ENCODE assay signal across 2 cellular contexts in the genomic region with DNA sequence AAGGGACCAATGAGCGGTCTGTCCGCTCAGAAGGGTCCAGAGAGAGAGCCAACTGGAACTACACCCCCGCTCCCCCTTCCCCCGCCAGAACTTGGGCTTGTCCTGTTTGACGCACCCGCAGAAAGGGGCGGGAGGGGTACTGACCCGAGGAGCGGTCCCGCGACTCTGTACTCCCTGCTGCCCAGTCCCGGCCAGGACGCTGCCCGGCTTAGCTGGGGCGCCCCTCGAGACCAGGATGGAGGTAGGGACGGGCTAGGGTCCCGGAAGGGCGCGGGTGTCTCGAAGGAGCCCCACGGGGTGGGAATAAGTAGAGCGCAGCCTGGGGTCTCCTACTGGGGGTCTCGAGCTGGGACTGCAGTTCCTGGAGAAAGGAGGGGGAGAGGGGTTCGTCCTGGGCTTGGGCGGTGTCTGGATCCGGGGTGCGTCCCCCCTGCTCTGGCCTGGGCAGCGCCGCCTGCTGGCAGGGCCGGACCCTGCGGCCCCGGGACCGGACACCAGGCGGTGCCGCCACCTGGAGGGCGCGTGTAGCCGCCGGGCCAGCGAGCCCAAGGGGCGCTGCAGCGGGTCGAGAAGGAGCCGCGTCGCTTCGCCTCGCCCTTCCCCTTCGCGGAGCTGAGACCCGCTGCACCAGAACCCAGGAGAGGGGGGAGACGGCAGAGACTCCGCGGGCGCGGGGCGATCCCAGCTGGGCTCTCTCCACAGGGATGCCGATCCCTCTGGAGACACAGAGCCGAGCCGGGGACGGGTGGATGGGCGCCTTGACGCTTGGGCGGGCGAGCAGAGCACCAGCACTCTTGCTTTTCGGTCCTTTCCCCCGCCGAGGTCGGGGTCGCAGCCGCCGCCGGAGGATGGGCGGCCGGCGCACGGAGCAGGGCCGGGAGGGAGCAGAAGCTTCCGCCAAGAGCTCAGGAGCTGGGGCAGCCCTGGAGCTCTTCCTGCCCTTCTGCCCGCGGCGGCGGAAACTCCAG.
TF ChIP-seq lines count a peak whose summit lies in the region.

No MANE protein-coding gene starts in this region.

TF ChIP-seq in A549, 52 proteins besides CTCF, POLR2A, EP300 and RAD21 (continued from another document):
- TF ChIP-seq, protein P1, sequence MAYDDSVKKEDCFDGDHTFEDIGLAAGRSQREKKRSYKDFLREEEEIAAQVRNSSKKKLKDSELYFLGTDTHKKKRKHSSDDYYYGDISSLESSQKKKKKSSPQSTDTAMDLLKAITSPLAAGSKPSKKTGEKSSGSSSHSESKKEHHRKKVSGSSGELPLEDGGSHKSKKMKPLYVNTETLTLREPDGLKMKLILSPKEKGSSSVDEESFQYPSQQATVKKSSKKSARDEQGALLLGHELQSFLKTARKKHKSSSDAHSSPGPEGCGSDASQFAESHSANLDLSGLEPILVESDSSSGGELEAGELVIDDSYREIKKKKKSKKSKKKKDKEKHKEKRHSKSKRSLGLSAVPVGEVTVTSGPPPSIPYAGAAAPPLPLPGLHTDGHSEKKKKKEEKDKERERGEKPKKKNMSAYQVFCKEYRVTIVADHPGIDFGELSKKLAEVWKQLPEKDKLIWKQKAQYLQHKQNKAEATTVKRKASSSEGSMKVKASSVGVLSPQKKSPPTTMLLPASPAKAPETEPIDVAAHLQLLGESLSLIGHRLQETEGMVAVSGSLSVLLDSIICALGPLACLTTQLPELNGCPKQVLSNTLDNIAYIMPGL (CRISPR knock-in tag; IDR thresholded peaks at IDR 0.05; ENCODE audit: borderline replicate concordance): peak; percentile 93; the same call in 1 of the 2 replicates
- no peak for TF ChIP-seq ATOH8 (CRISPR knock-in tag; IDR thresholded peaks at IDR 0.05; ENCODE audit: low read depth)
- no peak for TF ChIP-seq NPAS2 (CRISPR knock-in tag; IDR thresholded peaks at IDR 0.05; ENCODE audit: borderline replicate concordance)
- no peak for TF ChIP-seq CHD2 (IDR thresholded peaks at IDR 0.05; ENCODE audit: low read length, partially characterized antibody)
- no peak for TF ChIP-seq EHMT2 (IDR thresholded peaks at IDR 0.05; ENCODE audit: low read depth)
- TF ChIP-seq PHF8 (IDR thresholded peaks at IDR 0.05; ENCODE audit: borderline replicate concordance, low read depth): no peak; the same call in 1 of the 2 replicates
- no peak for TF ChIP-seq ZC3H11A (IDR thresholded peaks at IDR 0.05)
- no peak for TF ChIP-seq TFCP2L1 (CRISPR knock-in tag; IDR thresholded peaks at IDR 0.05)
- TF ChIP-seq POLR2AphosphoS2 (conservative IDR thresholded peaks at IDR 0.05; ENCODE audit: low read length): no peak
- no peak for TF ChIP-seq USF2 (IDR thresholded peaks at IDR 0.05)
- no peak for TF ChIP-seq RNF2 (IDR thresholded peaks at IDR 0.05; ENCODE audit: borderline replicate concordance, low read depth)
- TF ChIP-seq, protein P2, sequence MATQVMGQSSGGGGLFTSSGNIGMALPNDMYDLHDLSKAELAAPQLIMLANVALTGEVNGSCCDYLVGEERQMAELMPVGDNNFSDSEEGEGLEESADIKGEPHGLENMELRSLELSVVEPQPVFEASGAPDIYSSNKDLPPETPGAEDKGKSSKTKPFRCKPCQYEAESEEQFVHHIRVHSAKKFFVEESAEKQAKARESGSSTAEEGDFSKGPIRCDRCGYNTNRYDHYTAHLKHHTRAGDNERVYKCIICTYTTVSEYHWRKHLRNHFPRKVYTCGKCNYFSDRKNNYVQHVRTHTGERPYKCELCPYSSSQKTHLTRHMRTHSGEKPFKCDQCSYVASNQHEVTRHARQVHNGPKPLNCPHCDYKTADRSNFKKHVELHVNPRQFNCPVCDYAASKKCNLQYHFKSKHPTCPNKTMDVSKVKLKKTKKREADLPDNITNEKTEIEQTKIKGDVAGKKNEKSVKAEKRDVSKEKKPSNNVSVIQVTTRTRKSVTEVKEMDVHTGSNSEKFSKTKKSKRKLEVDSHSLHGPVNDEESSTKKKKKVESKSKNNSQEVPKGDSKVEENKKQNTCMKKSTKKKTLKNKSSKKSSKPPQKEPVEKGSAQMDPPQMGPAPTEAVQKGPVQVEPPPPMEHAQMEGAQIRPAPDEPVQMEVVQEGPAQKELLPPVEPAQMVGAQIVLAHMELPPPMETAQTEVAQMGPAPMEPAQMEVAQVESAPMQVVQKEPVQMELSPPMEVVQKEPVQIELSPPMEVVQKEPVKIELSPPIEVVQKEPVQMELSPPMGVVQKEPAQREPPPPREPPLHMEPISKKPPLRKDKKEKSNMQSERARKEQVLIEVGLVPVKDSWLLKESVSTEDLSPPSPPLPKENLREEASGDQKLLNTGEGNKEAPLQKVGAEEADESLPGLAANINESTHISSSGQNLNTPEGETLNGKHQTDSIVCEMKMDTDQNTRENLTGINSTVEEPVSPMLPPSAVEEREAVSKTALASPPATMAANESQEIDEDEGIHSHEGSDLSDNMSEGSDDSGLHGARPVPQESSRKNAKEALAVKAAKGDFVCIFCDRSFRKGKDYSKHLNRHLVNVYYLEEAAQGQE (IDR thresholded peaks at IDR 0.05): no peak
- TF ChIP-seq HOXB13 (CRISPR knock-in tag; IDR thresholded peaks at IDR 0.05; ENCODE audit: low read depth): no peak
- TF ChIP-seq RCOR1 (IDR thresholded peaks at IDR 0.05; ENCODE audit: low read depth, low read length): no peak
- TF ChIP-seq ZNF302 (CRISPR knock-in tag; IDR thresholded peaks at IDR 0.05): no peak
- no peak for TF ChIP-seq FOXS1 (CRISPR knock-in tag; IDR thresholded peaks at IDR 0.05)
- TF ChIP-seq RFX5 (IDR thresholded peaks at IDR 0.05): no peak
- no peak for TF ChIP-seq ZFP36 (IDR thresholded peaks at IDR 0.05; ENCODE audit: borderline replicate concordance, partially characterized antibody)
- no peak for TF ChIP-seq MAFK (IDR thresholded peaks at IDR 0.05; ENCODE audit: partially characterized antibody)
- TF ChIP-seq JUN (IDR thresholded peaks at IDR 0.05): peak in 1 of 2 experiments; percentile 68; a peak in 2 of 5 replicates
- TF ChIP-seq ESRRA (IDR thresholded peaks at IDR 0.05; ENCODE audit: borderline replicate concordance, low read length): no peak

TF ChIP-seq in HepG2, 621 proteins besides CTCF, POLR2A, EP300 and RAD21 (continued from another document and continues in another):
- TF ChIP-seq, protein P3, sequence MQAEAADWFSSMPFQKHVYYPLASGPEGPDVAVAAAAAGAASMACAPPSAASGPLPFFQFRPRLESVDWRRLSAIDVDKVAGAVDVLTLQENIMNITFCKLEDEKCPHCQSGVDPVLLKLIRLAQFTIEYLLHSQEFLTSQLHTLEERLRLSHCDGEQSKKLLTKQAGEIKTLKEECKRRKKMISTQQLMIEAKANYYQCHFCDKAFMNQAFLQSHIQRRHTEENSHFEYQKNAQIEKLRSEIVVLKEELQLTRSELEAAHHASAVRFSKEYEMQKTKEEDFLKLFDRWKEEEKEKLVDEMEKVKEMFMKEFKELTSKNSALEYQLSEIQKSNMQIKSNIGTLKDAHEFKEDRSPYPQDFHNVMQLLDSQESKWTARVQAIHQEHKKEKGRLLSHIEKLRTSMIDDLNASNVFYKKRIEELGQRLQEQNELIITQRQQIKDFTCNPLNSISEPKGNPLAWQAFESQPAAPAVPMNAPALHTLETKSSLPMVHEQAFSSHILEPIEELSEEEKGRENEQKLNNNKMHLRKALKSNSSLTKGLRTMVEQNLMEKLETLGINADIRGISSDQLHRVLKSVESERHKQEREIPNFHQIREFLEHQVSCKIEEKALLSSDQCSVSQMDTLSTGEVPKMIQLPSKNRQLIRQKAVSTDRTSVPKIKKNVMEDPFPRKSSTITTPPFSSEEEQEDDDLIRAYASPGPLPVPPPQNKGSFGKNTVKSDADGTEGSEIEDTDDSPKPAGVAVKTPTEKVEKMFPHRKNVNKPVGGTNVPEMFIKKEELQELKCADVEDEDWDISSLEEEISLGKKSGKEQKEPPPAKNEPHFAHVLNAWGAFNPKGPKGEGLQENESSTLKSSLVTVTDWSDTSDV (CRISPR knock-in tag; IDR thresholded peaks at IDR 0.05): 0 out of 2 replicates have a peak, but pooled peaks have one; percentile 75
- TF ChIP-seq KDM1A (CRISPR knock-in tag; IDR thresholded peaks at IDR 0.05) (no peak), ZNF263 (CRISPR knock-in tag; IDR thresholded peaks at IDR 0.05) (no peak), SNAI1 (CRISPR knock-in tag; IDR thresholded peaks at IDR 0.05; ENCODE audit: borderline replicate concordance) (0 out of 2 replicates have a peak, but pooled peaks have one; percentile 59), DPF2 (CRISPR knock-in tag; IDR thresholded peaks at IDR 0.05; ENCODE audit: borderline replicate concordance, low read depth) (no peak), KDM3A (CRISPR knock-in tag; IDR thresholded peaks at IDR 0.05; ENCODE audit: low read depth) (0 out of 2 replicates have a peak, but pooled peaks have one; percentile 20), ZFP36L2 (CRISPR knock-in tag; IDR thresholded peaks at IDR 0.05) (no peak), CCAR2 (optimal IDR thresholded peaks at IDR 0.05; ENCODE audit: low read depth, low read length) (no peak), ARNTL (CRISPR knock-in tag; IDR thresholded peaks at IDR 0.05) (no peak), ZNF256 (CRISPR knock-in tag; conservative IDR thresholded peaks at IDR 0.05) (no peak), RXRB (CRISPR knock-in tag; IDR thresholded peaks at IDR 0.05; ENCODE audit: borderline replicate concordance) (no peak), ZNF224 (CRISPR knock-in tag; IDR thresholded peaks at IDR 0.05) (no peak), JUN (CRISPR knock-in tag; IDR thresholded peaks at IDR 0.05) (no peak), MAFK (conservative IDR thresholded peaks at IDR 0.05 in 1 of 2, IDR thresholded peaks at IDR 0.05 in 1 of 2; ENCODE audit: low read length in 2 of 2) (no peak), SETDB1 (CRISPR knock-in tag; IDR thresholded peaks at IDR 0.05; ENCODE audit: borderline replicate concordance) (no peak), ZNF563 (CRISPR knock-in tag; IDR thresholded peaks at IDR 0.05) (no peak), ZSCAN22 (CRISPR knock-in tag; IDR thresholded peaks at IDR 0.05) (no peak), HMG20A (CRISPR knock-in tag; IDR thresholded peaks at IDR 0.05; ENCODE audit: borderline replicate concordance) (no peak), ZC3H13 (CRISPR knock-in tag; IDR thresholded peaks at IDR 0.05) (no peak), ZNF274 (CRISPR knock-in tag; IDR thresholded peaks at IDR 0.05) (no peak; the same call in 1 of the 2 replicates), RARA (CRISPR knock-in tag; IDR thresholded peaks at IDR 0.05) (no peak), ATAD3A (CRISPR knock-in tag; IDR thresholded peaks at IDR 0.05) (no peak), ZNF367 (CRISPR knock-in tag; IDR thresholded peaks at IDR 0.05; ENCODE audit: borderline replicate concordance) (no peak), RFX5 (IDR thresholded peaks at IDR 0.05; ENCODE audit: low read depth, low read length) (no peak), HDAC6 (IDR thresholded peaks at IDR 0.05; ENCODE audit: low read depth, low read length) (no peak), ZNF773 (CRISPR knock-in tag; IDR thresholded peaks at IDR 0.05; ENCODE audit: borderline replicate concordance) (no peak), ATF1 (CRISPR knock-in tag; IDR thresholded peaks at IDR 0.05) (no peak), PREB (CRISPR knock-in tag; IDR thresholded peaks at IDR 0.05) (no peak), SIX4 (CRISPR knock-in tag; IDR thresholded peaks at IDR 0.05) (no peak), XRCC5 (optimal IDR thresholded peaks at IDR 0.05; ENCODE audit: low read length) (peak; percentile 90), ZBTB42 (CRISPR knock-in tag; IDR thresholded peaks at IDR 0.05) (no peak), E2F2 (CRISPR knock-in tag; IDR thresholded peaks at IDR 0.05; ENCODE audit: borderline replicate concordance) (no peak), ZNF441 (CRISPR knock-in tag; IDR thresholded peaks at IDR 0.05; ENCODE audit: borderline replicate concordance) (no peak), ZNF296 (CRISPR knock-in tag; conservative IDR thresholded peaks at IDR 0.05) (no peak), RXRA (CRISPR knock-in tag; IDR thresholded peaks at IDR 0.05) (no peak), NFIB (CRISPR knock-in tag; IDR thresholded peaks at IDR 0.05; ENCODE audit: borderline replicate concordance) (no peak), RELA (CRISPR knock-in tag; IDR thresholded peaks at IDR 0.05) (no peak; the same call in 1 of the 2 replicates), MEF2D (CRISPR knock-in tag; IDR thresholded peaks at IDR 0.05) (no peak), PCBP2 (optimal IDR thresholded peaks at IDR 0.05; ENCODE audit: low read depth, low read length, poor library complexity, severe bottlenecking) (no peak)
- TF ChIP-seq, protein P4, sequence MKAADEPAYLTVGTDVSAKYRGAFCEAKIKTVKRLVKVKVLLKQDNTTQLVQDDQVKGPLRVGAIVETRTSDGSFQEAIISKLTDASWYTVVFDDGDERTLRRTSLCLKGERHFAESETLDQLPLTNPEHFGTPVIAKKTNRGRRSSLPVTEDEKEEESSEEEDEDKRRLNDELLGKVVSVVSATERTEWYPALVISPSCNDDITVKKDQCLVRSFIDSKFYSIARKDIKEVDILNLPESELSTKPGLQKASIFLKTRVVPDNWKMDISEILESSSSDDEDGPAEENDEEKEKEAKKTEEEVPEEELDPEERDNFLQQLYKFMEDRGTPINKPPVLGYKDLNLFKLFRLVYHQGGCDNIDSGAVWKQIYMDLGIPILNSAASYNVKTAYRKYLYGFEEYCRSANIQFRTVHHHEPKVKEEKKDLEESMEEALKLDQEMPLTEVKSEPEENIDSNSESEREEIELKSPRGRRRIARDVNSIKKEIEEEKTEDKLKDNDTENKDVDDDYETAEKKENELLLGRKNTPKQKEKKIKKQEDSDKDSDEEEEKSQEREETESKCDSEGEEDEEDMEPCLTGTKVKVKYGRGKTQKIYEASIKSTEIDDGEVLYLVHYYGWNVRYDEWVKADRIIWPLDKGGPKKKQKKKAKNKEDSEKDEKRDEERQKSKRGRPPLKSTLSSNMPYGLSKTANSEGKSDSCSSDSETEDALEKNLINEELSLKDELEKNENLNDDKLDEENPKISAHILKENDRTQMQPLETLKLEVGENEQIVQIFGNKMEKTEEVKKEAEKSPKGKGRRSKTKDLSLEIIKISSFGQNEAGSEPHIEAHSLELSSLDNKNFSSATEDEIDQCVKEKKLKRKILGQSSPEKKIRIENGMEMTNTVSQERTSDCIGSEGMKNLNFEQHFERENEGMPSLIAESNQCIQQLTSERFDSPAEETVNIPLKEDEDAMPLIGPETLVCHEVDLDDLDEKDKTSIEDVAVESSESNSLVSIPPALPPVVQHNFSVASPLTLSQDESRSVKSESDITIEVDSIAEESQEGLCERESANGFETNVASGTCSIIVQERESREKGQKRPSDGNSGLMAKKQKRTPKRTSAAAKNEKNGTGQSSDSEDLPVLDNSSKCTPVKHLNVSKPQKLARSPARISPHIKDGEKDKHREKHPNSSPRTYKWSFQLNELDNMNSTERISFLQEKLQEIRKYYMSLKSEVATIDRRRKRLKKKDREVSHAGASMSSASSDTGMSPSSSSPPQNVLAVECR (CRISPR knock-in tag; IDR thresholded peaks at IDR 0.05; ENCODE audit: borderline replicate concordance): peak; percentile 25; the same call in 1 of the 2 replicates
